ENCODE assay signal across 23 cellular contexts in the genomic region with DNA sequence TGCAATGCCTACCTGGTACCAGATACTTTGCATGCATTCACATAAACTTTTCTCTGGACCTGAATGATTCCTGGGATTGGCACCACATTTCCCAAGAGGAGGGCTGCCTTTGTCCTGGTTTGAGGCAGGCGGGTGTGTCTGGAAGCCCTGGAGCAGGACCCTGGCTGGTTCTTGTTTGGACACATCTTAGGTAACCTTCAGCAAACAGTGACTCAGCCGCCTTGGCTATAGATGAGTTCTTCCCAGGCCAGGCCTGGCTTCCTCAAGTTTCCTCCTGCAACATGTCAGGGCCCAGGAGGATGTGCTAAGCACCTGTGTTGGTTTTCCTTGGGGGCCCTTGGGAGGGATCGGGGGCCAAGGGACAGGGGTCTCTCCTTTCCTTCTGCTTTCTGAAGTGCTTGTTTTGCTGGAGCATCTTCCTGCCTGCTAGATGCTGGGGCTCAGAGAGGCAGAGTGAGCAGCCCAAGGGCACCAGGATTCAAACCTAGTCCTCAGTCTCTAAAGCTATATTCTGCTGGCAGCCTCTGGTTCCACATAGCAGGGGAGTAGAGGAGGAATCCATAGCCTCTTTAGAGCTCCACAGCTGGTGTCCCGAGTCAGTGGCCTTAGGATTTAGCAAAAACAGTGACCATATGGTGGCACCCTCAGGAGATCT. TPM values are rescaled to one million over a fixed set of nuclear protein-coding genes. Genes with fewer than 3 reads are reported as not detected.
DNase-seq lines count a peak whose midpoint lies in the region; ATAC-seq, FAIRE-seq and TF ChIP-seq lines count a peak whose summit lies in the region.
"Had no signal": no experiment of that assay in that cellular context is flagged by ENCODE, and none has a peak within 500 bp of the region (broad histone marks: within the 10 kb centered on the region; RNA-seq: fewer than 3 reads in every experiment).

No MANE protein-coding gene starts in this region.

- no peak overlapping the region for H2BK15ac ChIP-seq in H1 (ENCODE audit: low read length)

- H2BK20ac ChIP-seq in H1 (ENCODE audit: low read length), result no peak overlapping the region

- no peak overlapping the region for H2AFZ ChIP-seq in H1 (ENCODE audit: low read length)
- H2AFZ ChIP-seq in osteoblast (ENCODE audit: low read length), result no peak overlapping the region

- BruUV-seq in Calu3 (replicated peaks; lab: Mats Ljungman, UMichigan), result no TSS peak

- H3K23me2 ChIP-seq in H1 (ENCODE audit: low read depth, low read length), result no peaks in the 10 kb centered on the region

- H3K79me1 ChIP-seq in H1 (ENCODE audit: low read depth, low read length), result no peaks in the 10 kb centered on the region

- TF ChIP-seq RAD21 in H1 (IDR thresholded peaks at IDR 0.05 in 1 of 2, conservative IDR thresholded peaks at IDR 0.05 in 1 of 2; ENCODE audit: low read depth in 2 of 2, low read length in 2 of 2), result no peak

- H2AK5ac ChIP-seq in H1 (ENCODE audit: low read depth, low read length), result no peak overlapping the region

- H3K4me1 Mint-ChIP-seq in Calu3 (ENCODE audit: low read depth, unreplicated experiment), result peaks cover 44% of the 10 kb centered on the region
- H3K4me1 Mint-ChIP-seq: activated T-helper 17 cell treated with anti-CD3 and anti-CD28 coated beads, Interleukin-2, amount 50 U/mL, for 72 hours had no signal

- H4K20me1 ChIP-seq in H1 (replicated peaks in 1 of 2; ENCODE audit: control insufficient read depth in 1 of 2, insufficient read depth in 2 of 2, low read length in 2 of 2), result no peaks in the 10 kb centered on the region
- H4K20me1 ChIP-seq in osteoblast (ENCODE audit: insufficient read depth, low read length), result no peaks in the 10 kb centered on the region

- H2BK5ac ChIP-seq in H1 (ENCODE audit: low read depth, low read length), result no peak overlapping the region

- no peak for TF ChIP-seq POLR2A in H1 (IDR thresholded peaks at IDR 0.05; ENCODE audit: control extremely low read depth in 1 of 2, low read depth in 2 of 2, low read length in 2 of 2)

- H3K27me3 Mint-ChIP-seq in Calu3 (ENCODE audit: unreplicated experiment), result peaks cover 3% of the 10 kb centered on the region

- peak overlapping the region; percentile 14; the same call in 1 of the 2 replicates for H2BK12ac ChIP-seq in H1 (ENCODE audit: low read depth, low read length)

- H3K36me3 ChIP-seq in H1 (ENCODE audit: control insufficient read depth in 2 of 4, insufficient read depth in 4 of 4, low read length in 3 of 4) (no peaks in the 10 kb centered on the region), osteoblast (ENCODE audit: insufficient read depth, low read length) (no peaks in the 10 kb centered on the region)
- H3K36me3 ChIP-seq: gastroesophageal sphincter had no signal

- no peak overlapping the region for H3K27ac Mint-ChIP-seq in Calu3 (ENCODE audit: unreplicated experiment)
- H3K27ac Mint-ChIP-seq: activated T-helper 17 cell treated with anti-CD3 and anti-CD28 coated beads, Interleukin-2, amount 50 U/mL, for 72 hours; T-helper 1 cell treated with Interleukin-12 subunit alpha and Interleukin-12 subunit beta and Interleukin-4 antibody, amounts not matched to agents 30 μg/mL and 1 μg/mL, for 36 hours had no signal

- TF ChIP-seq EP300 in H1 (IDR thresholded peaks at IDR 0.05; ENCODE audit: borderline replicate concordance in 1 of 2, low read depth in 2 of 2, low read length in 2 of 2), result no peak

- intact Hi-C loops in Calu3 (cut with micrococcal nuclease; ENCODE audit: unreplicated experiment), result loop anchor here (5.0 kb wide), 1 partner anchor 52 kb away; no protein-coding TSS in a partner anchor
- intact Hi-C loops in sciatic nerve (cut with DNase I), result no loop called here

- 85% methylated on average over 4 of the region's 4 CpGs; no CpG with 5 or more reads in 1 of the 2 experiments for WGBS in H1 (ENCODE audit: extremely low coverage in 1 of 2, insufficient coverage in 1 of 2, insufficient read length in 1 of 2, insufficient replicate concordance in 2 of 2, low coverage in 1 of 2, low lambda C conversion rate in 2 of 2, missing lambda C conversion rate in 1 of 2), 2 experiments

- ATAC-seq in sciatic nerve, result no peak
- ATAC-seq in GM19328 (IDR thresholded peaks at IDR 0.05; ENCODE audit: unreplicated experiment), result no peak
- ATAC-seq in GM21360 (IDR thresholded peaks at IDR 0.05; ENCODE audit: unreplicated experiment), result no peak
- ATAC-seq: activated T-helper 17 cell treated with anti-CD3 and anti-CD28 coated beads, Interleukin-2, amount 50 U/mL, for 72 hours; gastroesophageal sphincter had no signal

- POLR2A ChIA-PET in H1 (lab: Charles Lee; ENCODE audit: partially characterized antibody), result interaction anchor here (1.5 kb wide), 1 partner anchor 37 kb away, joined by 3 read pairs; no protein-coding TSS in a partner anchor

- CTCF ChIA-PET in Calu3 (lab: Charles Lee) (interaction anchor here (0.6 to 1.7 kb wide), 2 partner anchors 13 to 72 kb away, joined by 3 to 6 read pairs; no protein-coding TSS in a partner anchor), H1 (lab: Charles Lee; ENCODE audit: partially characterized antibody) (interaction anchor here (0.6 to 17.3 kb wide), 16 partner anchors 8 to 1544 kb away, joined by 3 to 207 read pairs (median 4); no protein-coding TSS in a partner anchor)

- H3K79me2 ChIP-seq in H1 (ENCODE audit: control insufficient read depth in 1 of 2, insufficient read depth in 2 of 2, low read length in 2 of 2), result no peaks in the 10 kb centered on the region
- no peaks in the 10 kb centered on the region for H3K79me2 ChIP-seq in osteoblast (ENCODE audit: insufficient read depth, low read length)

- H3K4me3 ChIP-seq in H1 (ENCODE audit: extremely low read depth in 1 of 4, insufficient read depth in 2 of 4, low read depth in 3 of 4, low read length in 4 of 4) (no peak overlapping the region), osteoblast (ENCODE audit: insufficient read depth, low read length) (no peak overlapping the region)
- H3K4me3 ChIP-seq: gastroesophageal sphincter had no signal

- no peak overlapping the region for H3K56ac ChIP-seq in H1 (replicated peaks; ENCODE audit: insufficient read length, low read depth, low read length)

- H4K5ac ChIP-seq in H1 (ENCODE audit: insufficient read length, low read depth, low read length), result no peak overlapping the region

- no peak overlapping the region for H4K91ac ChIP-seq in H1 (replicated peaks; ENCODE audit: insufficient read length, low read length)

- H3K36me3 Mint-ChIP-seq in Calu3 (ENCODE audit: insufficient read depth, unreplicated experiment), result no peaks in the 10 kb centered on the region

- peak; percentile 68 for DNase-seq in Calu3
- peak; percentile 53 for DNase-seq in NCI-H226
- DNase-seq in H1 (ENCODE audit: low read depth in 1 of 2, low spot score in 2 of 2), result no peak
- peak; percentile 55 for DNase-seq in osteoblast (ENCODE audit: insufficient read length, low spot score, missing footprints)
- no peak for DNase-seq in activated effector memory CD4-positive, alpha-beta T cell treated with Interleukin-2 at 50 U/mL for 16 hours
- DNase-seq in sciatic nerve (ENCODE audit: low spot score), result no peak
- DNase-seq: activated CD4-positive, CD25-positive, alpha-beta regulatory T cell; amniotic stem cell; COR-L47; GF-D8; H7; mesenchymal stem cell; NCI-H187; retina had no signal

- H3K4me1 ChIP-seq in H1 (replicated peaks in 1 of 4; ENCODE audit: control insufficient read depth in 3 of 4, insufficient read depth in 4 of 4, low read length in 3 of 4) (peaks cover 0 to 5% (median 1%) of the 10 kb centered on the region in 4 experiments; a peak in 4 of 7 replicates), osteoblast (ENCODE audit: insufficient read depth, low read length) (no peaks in the 10 kb centered on the region)
- H3K4me1 ChIP-seq: gastroesophageal sphincter had no signal

- no peak overlapping the region; the same call in 1 of the 2 replicates for H4K8ac ChIP-seq in H1 (ENCODE audit: extremely low read depth, insufficient read depth, low read length)

- no peak for FAIRE-seq in H1 (lab: Jason Lieb, UNC)
- FAIRE-seq: endometrium, GM12892 had no signal

- no peak overlapping the region for H3K27ac ChIP-seq in H1 (ENCODE audit: low read depth, low read length)
- H3K27ac ChIP-seq in osteoblast (ENCODE audit: low read depth, low read length), result no peak overlapping the region
- H3K27ac ChIP-seq: gastroesophageal sphincter had no signal

- H3K9me3 ChIP-seq in H1 (ENCODE audit: insufficient read depth in 2 of 2, low read depth in 1 of 2, low read length in 1 of 2) (no peaks in the 10 kb centered on the region), osteoblast (ENCODE audit: low read depth, low read length) (no peaks in the 10 kb centered on the region)
- H3K9me3 ChIP-seq: gastroesophageal sphincter had no signal

- no peaks in the 10 kb centered on the region for H3K9me3 Mint-ChIP-seq in Calu3 (ENCODE audit: low read depth, unreplicated experiment)
- H3K9me3 Mint-ChIP-seq: activated T-helper 17 cell treated with anti-CD3 and anti-CD28 coated beads, Interleukin-2, amount 50 U/mL, for 72 hours; T-helper 1 cell treated with Interleukin-12 subunit alpha and Interleukin-12 subunit beta and Interleukin-4 antibody, amounts not matched to agents 30 μg/mL and 1 μg/mL, for 36 hours had no signal

- H3K4ac ChIP-seq in H1 (replicated peaks; ENCODE audit: insufficient read length, low read depth, low read length), result no peak overlapping the region

- no peak overlapping the region for H3K23ac ChIP-seq in H1 (ENCODE audit: insufficient read length)

- H2BK120ac ChIP-seq in H1 (replicated peaks; ENCODE audit: low read depth, low read length), result no peak overlapping the region

- H3K27me3 ChIP-seq in H1 (replicated peaks in 1 of 4; ENCODE audit: control insufficient read depth in 3 of 4, extremely low read depth in 1 of 4, insufficient read depth in 3 of 4, low read length in 3 of 4), result peaks cover 0 to 22% (median 10%) of the 10 kb centered on the region in 4 experiments; a peak in 3 of 7 replicates
- no peaks in the 10 kb centered on the region for H3K27me3 ChIP-seq in osteoblast (ENCODE audit: insufficient read depth, low read length)

- H3K9ac ChIP-seq in H1 (replicated peaks in 1 of 4; ENCODE audit: extremely low read depth in 1 of 4, low read depth in 3 of 4, low read length in 3 of 4), result no peak overlapping the region

- no peak for TF ChIP-seq CTCF in Calu3 (IDR thresholded peaks at IDR 0.05; ENCODE audit: unreplicated experiment)
- TF ChIP-seq CTCF in H1 (IDR thresholded peaks at IDR 0.05; ENCODE audit: control extremely low read depth in 1 of 3, insufficient read depth in 1 of 3, low read depth in 1 of 3, low read length in 3 of 3), result no peak
- TF ChIP-seq CTCF in osteoblast (IDR thresholded peaks at IDR 0.05; ENCODE audit: extremely low read depth, low read depth, low read length), result no peak

- H3K4me2 ChIP-seq in H1 (ENCODE audit: insufficient read depth in 1 of 2, low read depth in 2 of 2, low read length in 2 of 2) (no peak overlapping the region), osteoblast (ENCODE audit: insufficient read depth, low read length) (no peak overlapping the region)

- no peak overlapping the region for H3K4me3 Mint-ChIP-seq in Calu3 (ENCODE audit: low read depth, unreplicated experiment)
- H3K4me3 Mint-ChIP-seq: activated T-helper 17 cell treated with anti-CD3 and anti-CD28 coated beads, Interleukin-2, amount 50 U/mL, for 72 hours; T-helper 1 cell treated with Interleukin-12 subunit alpha and Interleukin-12 subunit beta and Interleukin-4 antibody, amounts not matched to agents 30 μg/mL and 1 μg/mL, for 36 hours had no signal

- H3K18ac ChIP-seq in H1 (ENCODE audit: extremely low read depth, low read length), result no peak overlapping the region

- no peak overlapping the region for H3K14ac ChIP-seq in H1 (ENCODE audit: insufficient read length)

RNA-seq across cellular contexts. Expression of a gene that starts 38.2 kb away (rescaled TPM):
- total RNA-seq in Calu3 (2022) (not detected in 2 replicates), osteoblast (not detected in 2 replicates), sciatic nerve (not detected)
- not detected in 2 replicates for total RNA-seq in H1 (2021; fragmentation: NEBNext Ultra II Directional; extraction: Animal tissue kit (Norgen Biotek cat#: 25700))
- 0.02 TPM in 1 of 2 replicates, not detected in the other for polyA plus RNA-seq in H1 (2011; rRNA removed)
- polyA plus RNA-seq in H1 (2011; cell fraction: cytosol; rRNA removed), result 0.03 TPM
- 0.03 TPM for polyA plus RNA-seq in H1 (2011; cell fraction: nucleus; rRNA removed)
- 0.03 to 0.08 TPM in 2 of 4 replicates, not detected in the others for polyA plus RNA-seq in H1 (2012, experiment 1 of 2)
- polyA plus RNA-seq in H1 (2012, experiment 2 of 2), result 0.07 TPM
- polyA plus RNA-seq in H1 (2013, experiment 1 of 2), result 0.02 TPM
- polyA plus RNA-seq in H1 (2013, experiment 2 of 2), result 0.02 TPM
- 0.13 TPM in 1 of 2 replicates, not detected in the other for polyA minus RNA-seq in H1 (2011; rRNA and poly(A)+ RNA removed)
- polyA minus RNA-seq in H1 (2011; cell fraction: cytosol; rRNA and poly(A)+ RNA removed), result not detected
- 0.40 TPM for polyA minus RNA-seq in H1 (2011; cell fraction: nucleus; rRNA and poly(A)+ RNA removed)
- total RNA-seq: activated T-helper 17 cell treated with anti-CD3 and anti-CD28 coated beads, Interleukin-2, amount 50 U/mL, for 72 hours; gastroesophageal sphincter; RPMI7951 had no signal
- polyA plus RNA-seq: neural cell had no signal

Comparison
In these comparisons a context has a peak if more than half of its experiments do, and no peak if none do; other contexts are left out.
1. DNase-seq: peak in Calu3 (single experiment), NCI-H226 (single experiment) and osteoblast (single experiment); none in H1 (0 of 2), activated effector memory CD4-positive, alpha-beta T cell treated with Interleukin-2 at 50 U/mL for 16 hours (single experiment) and sciatic nerve (single experiment).